Comparison of ENCODE assay signal across 16 cellular contexts in genomic region chr14:73896521-73896920, GRCh38. TPM values are rescaled to one million over a fixed set of nuclear protein-coding genes. Genes with fewer than 3 reads are reported as not detected.
DNase-seq lines count a peak whose midpoint lies in the region; ATAC-seq and TF ChIP-seq lines count a peak whose summit lies in the region.
"Had no signal": no experiment of that assay in that cellular context is flagged by ENCODE, and none has a peak within 500 bp of the region (broad histone marks: within the 10 kb centered on the region; RNA-seq: fewer than 3 reads in every experiment).

No MANE protein-coding gene starts in this region.

- peaks cover 34% of the 10 kb centered on the region for H3K36me3 ChIP-seq in IMR-90 (ENCODE audit: control insufficient read depth, insufficient read depth, low read length)

- intact Hi-C loops in activated CD4-positive, alpha-beta T cell treated with anti-CD3 and anti-CD28 coated beads for 36 hours (cut with DNase I, micrococcal nuclease): no loop called here
- intact Hi-C loops in IMR-90 (cut with micrococcal nuclease): no loop called here

- no peak overlapping the region for H3K23ac ChIP-seq in IMR-90 (ENCODE audit: low read depth, low read length)

- no peak overlapping the region for H2AK9ac ChIP-seq in IMR-90 (replicated peaks; ENCODE audit: low read depth, low read length, poor library complexity)

- no peak overlapping the region for H3K18ac ChIP-seq in IMR-90 (ENCODE audit: low read depth, low read length)

- no peak for ATAC-seq in activated CD4-positive, alpha-beta T cell treated with anti-CD3 and anti-CD28 coated beads for 36 hours
- ATAC-seq in IMR-90 (ENCODE audit: low read depth): peak; percentile 37
- no peak for ATAC-seq in natural killer cell treated with Interleukin-12 subunit alpha and Interleukin-12 subunit beta and Interleukin-15 and Interleukin-18, amount 100 ng/mL, for 72 hours
- ATAC-seq in GM18870 (IDR thresholded peaks at IDR 0.05; ENCODE audit: unreplicated experiment): no peak
- ATAC-seq in HG03439 (IDR thresholded peaks at IDR 0.05; ENCODE audit: unreplicated experiment): no peak
- ATAC-seq: left ventricle myocardium superior; stimulated activated memory B cell treated with anti-CD40 and anti-IgM and Interleukin-4, amounts not matched to agents 10 μg/mL and 1 μg/mL and 100 μg/mL, for 72 hours had no signal

- in situ Hi-C loops in IMR-90 (cut with MboI; ENCODE audit: low sequenced_read_pairs): no loop called here

- no peaks in the 10 kb centered on the region for H3K4me1 ChIP-seq in IMR-90 (ENCODE audit: control insufficient read depth, insufficient read depth, low read length)

- H3K4me2 ChIP-seq in IMR-90 (ENCODE audit: low read depth, low read length): no peak overlapping the region

- 0 out of 2 replicates have a peak overlapping the region, but pooled peaks have one; percentile 12 for H3K56ac ChIP-seq in IMR-90 (ENCODE audit: extremely low read depth, insufficient read depth, low read length)

- no peaks in the 10 kb centered on the region for H3K9me3 ChIP-seq in IMR-90 (ENCODE audit: control insufficient read depth, insufficient read depth, low read length)

- H2BK20ac ChIP-seq in IMR-90 (ENCODE audit: low read depth, low read length): no peak overlapping the region

- no peak overlapping the region for H3K9ac ChIP-seq in IMR-90 (ENCODE audit: low read depth, low read length)

- H4K5ac ChIP-seq in IMR-90 (ENCODE audit: low read depth, low read length): no peak overlapping the region

- no peak for DNase-seq in activated CD4-positive, alpha-beta T cell treated with anti-CD3 and anti-CD28 coated beads for 36 hours
- no peak for DNase-seq in activated CD4-positive, alpha-beta T cell treated with anti-CD3 and anti-CD28 coated beads for 4 hours
- DNase-seq in IMR-90 (peak; percentile 26), choroid plexus epithelial cell (ENCODE audit: low read depth) (peak; percentile 21), coronary artery (ENCODE audit: low spot score) (no peak)
- DNase-seq in natural killer cell treated with Interleukin-12 subunit alpha and Interleukin-12 subunit beta and Interleukin-15 and Interleukin-18, amount 100 ng/mL, for 72 hours (ENCODE audit: low spot score): no peak
- DNase-seq: 8988T; activated CD4-positive, alpha-beta T cell treated with anti-CD3 and anti-CD28 coated beads for 48 hours; effector memory CD4-positive, alpha-beta T cell; foreskin melanocyte; left ventricle myocardium superior; NCI-H2029; NCI-H524 treated with DMSO at 0.1 percent for 48 hours had no signal

- peaks cover 26 to 39% of the 10 kb centered on the region in 2 experiments for H3K79me1 ChIP-seq in IMR-90 (ENCODE audit: low read depth in 1 of 2, low read length in 2 of 2)

- no peak overlapping the region for H3K4me3 Mint-ChIP-seq in activated CD4-positive, alpha-beta T cell treated with anti-CD3 and anti-CD28 coated beads for 36 hours
- H3K4me3 Mint-ChIP-seq in natural killer cell treated with Interleukin-12 subunit alpha and Interleukin-12 subunit beta and Interleukin-15 and Interleukin-18, amount 100 ng/mL, for 72 hours: no peak overlapping the region
- H3K4me3 Mint-ChIP-seq: stimulated activated memory B cell treated with anti-CD40 and anti-IgM and Interleukin-4, amounts not matched to agents 10 μg/mL and 1 μg/mL and 100 μg/mL, for 72 hours had no signal

- H3K27me3 ChIP-seq in IMR-90 (ENCODE audit: control insufficient read depth, insufficient read depth, low read length): no peaks in the 10 kb centered on the region

- peaks cover 15% of the 10 kb centered on the region for H3K4me1 Mint-ChIP-seq in activated CD4-positive, alpha-beta T cell treated with anti-CD3 and anti-CD28 coated beads for 36 hours
- H3K4me1 Mint-ChIP-seq in natural killer cell treated with Interleukin-12 subunit alpha and Interleukin-12 subunit beta and Interleukin-15 and Interleukin-18, amount 100 ng/mL, for 72 hours (ENCODE audit: low read depth in 2 of 2): peaks cover 18 to 22% of the 10 kb centered on the region in 2 donors

- peak overlapping the region; percentile 36 for H2BK5ac ChIP-seq in IMR-90 (ENCODE audit: low read depth, low read length, poor library complexity, severe bottlenecking)

- TF ChIP-seq CTCF in IMR-90 (conservative IDR thresholded peaks at IDR 0.05; ENCODE audit: low read depth, low read length) (no peak), choroid plexus epithelial cell (conservative IDR thresholded peaks at IDR 0.05; ENCODE audit: low read depth, low read length) (no peak), coronary artery (IDR thresholded peaks at IDR 0.05) (no peak)

- BruUV-seq in IMR-90 (replicated peaks; lab: Mats Ljungman, UMichigan): no TSS peak

- H3K14ac ChIP-seq in IMR-90 (replicated peaks; ENCODE audit: low read depth, low read length): no peak overlapping the region

- POLR2A ChIA-PET in activated CD4-positive, alpha-beta T cell treated with anti-CD3 and anti-CD28 coated beads for 36 hours (lab: Charles Lee): interaction anchor here (0.6 to 1.4 kb wide), 2 partner anchors 10 to 112 kb away, joined by 3 read pairs; partner anchors contain the start of gene ZNF410
- POLR2A ChIA-PET in IMR-90 (lab: Charles Lee; ENCODE audit: unreplicated experiment): no interaction called here

- H2BK120ac ChIP-seq in IMR-90 (ENCODE audit: low read depth, low read length): no peak overlapping the region

- H2AFZ ChIP-seq in IMR-90 (replicated peaks; ENCODE audit: low read length, poor library complexity): no peak overlapping the region

- no peak overlapping the region for H4K8ac ChIP-seq in IMR-90 (ENCODE audit: low read depth in 2 of 2, low read length in 2 of 2)

- no peak overlapping the region for H4K91ac ChIP-seq in IMR-90 (ENCODE audit: insufficient read depth, low read depth, low read length)

- H3K4ac ChIP-seq in IMR-90 (ENCODE audit: low read depth, low read length): no peak overlapping the region

- peaks cover 45% of the 10 kb centered on the region for H3K36me3 Mint-ChIP-seq in activated CD4-positive, alpha-beta T cell treated with anti-CD3 and anti-CD28 coated beads for 36 hours (ENCODE audit: low read depth)
- peaks cover 25% of the 10 kb centered on the region for H3K36me3 Mint-ChIP-seq in natural killer cell treated with Interleukin-12 subunit alpha and Interleukin-12 subunit beta and Interleukin-15 and Interleukin-18, amount 100 ng/mL, for 72 hours

- CTCF ChIA-PET in activated CD4-positive, alpha-beta T cell treated with anti-CD3 and anti-CD28 coated beads for 36 hours (lab: Charles Lee): interaction anchor here (0.6 to 1.4 kb wide), 4 partner anchors 9 to 870 kb away, joined by 3 to 4 read pairs (median 3); no protein-coding TSS in a partner anchor
- CTCF ChIA-PET in IMR-90 (lab: Yijun Ruan, JAX): no interaction called here

- H3K4me3 ChIP-seq in IMR-90 (ENCODE audit: insufficient read depth, low read depth, low read length) (no peak overlapping the region), choroid plexus epithelial cell (ENCODE audit: low read depth, low read length) (no peak overlapping the region), coronary artery (no peak overlapping the region)

- dilution Hi-C loops in IMR-90 (cut with HindIII; ENCODE audit: low sequenced_read_pairs, unreplicated experiment): no loop called here

- TF ChIP-seq POLR2A in IMR-90 (IDR thresholded peaks at IDR 0.05; ENCODE audit: low read depth, low read length): no peak

- no peaks in the 10 kb centered on the region for H3K9me3 Mint-ChIP-seq in activated CD4-positive, alpha-beta T cell treated with anti-CD3 and anti-CD28 coated beads for 36 hours (ENCODE audit: low read depth)
- no peaks in the 10 kb centered on the region for H3K9me3 Mint-ChIP-seq in natural killer cell treated with Interleukin-12 subunit alpha and Interleukin-12 subunit beta and Interleukin-15 and Interleukin-18, amount 100 ng/mL, for 72 hours
- H3K9me3 Mint-ChIP-seq: stimulated activated memory B cell treated with anti-CD40 and anti-IgM and Interleukin-4, amounts not matched to agents 10 μg/mL and 1 μg/mL and 100 μg/mL, for 72 hours had no signal

- H3K27ac Mint-ChIP-seq in activated CD4-positive, alpha-beta T cell treated with anti-CD3 and anti-CD28 coated beads for 36 hours: peak overlapping the region; percentile 88
- peak overlapping the region; percentile 9 to 34 for H3K27ac Mint-ChIP-seq in natural killer cell treated with Interleukin-12 subunit alpha and Interleukin-12 subunit beta and Interleukin-15 and Interleukin-18, amount 100 ng/mL, for 72 hours
- H3K27ac Mint-ChIP-seq: stimulated activated memory B cell treated with anti-CD40 and anti-IgM and Interleukin-4, amounts not matched to agents 10 μg/mL and 1 μg/mL and 100 μg/mL, for 72 hours had no signal

- H3K9me1 ChIP-seq in IMR-90 (ENCODE audit: insufficient read depth, low read length): no peaks in the 10 kb centered on the region; the same call in 1 of the 2 replicates

- no peaks in the 10 kb centered on the region for H3K27me3 Mint-ChIP-seq in activated CD4-positive, alpha-beta T cell treated with anti-CD3 and anti-CD28 coated beads for 36 hours
- no peaks in the 10 kb centered on the region for H3K27me3 Mint-ChIP-seq in natural killer cell treated with Interleukin-12 subunit alpha and Interleukin-12 subunit beta and Interleukin-15 and Interleukin-18, amount 100 ng/mL, for 72 hours
- H3K27me3 Mint-ChIP-seq: stimulated activated memory B cell treated with anti-CD40 and anti-IgM and Interleukin-4, amounts not matched to agents 10 μg/mL and 1 μg/mL and 100 μg/mL, for 72 hours had no signal

- H2AK5ac ChIP-seq in IMR-90 (ENCODE audit: low read depth, low read length): no peak overlapping the region

- H4K20me1 ChIP-seq in IMR-90 (ENCODE audit: insufficient read depth, low read length): peaks cover 10% of the 10 kb centered on the region; the same call in 1 of the 2 replicates

- H2BK15ac ChIP-seq in IMR-90 (ENCODE audit: low read depth, low read length): no peak overlapping the region

- H3K27ac ChIP-seq in IMR-90 (ENCODE audit: insufficient read depth, low read length): no peak overlapping the region
- no peak overlapping the region for H3K27ac ChIP-seq in coronary artery

- TF ChIP-seq RAD21 in IMR-90 (IDR thresholded peaks at IDR 0.05; ENCODE audit: low read length): no peak

- no CpG with 5 or more reads among the region's 1 CpG for WGBS in IMR-90 (ENCODE audit: extremely low coverage in 2 of 2, insufficient read length in 1 of 2), 2 experiments

RNA-seq across cellular contexts. Expression of gene ZNF410, which starts 9.9 kb away (rescaled TPM):
- 10 to 100 TPM; 58.6 to 66.2 TPM for total RNA-seq in activated CD4-positive, alpha-beta T cell treated with anti-CD3 and anti-CD28 coated beads for 36 hours
- total RNA-seq in IMR-90 (2012; rRNA removed): 73.9 and 89.1 TPM in 2 replicates
- 22.3 and 27.9 TPM in 2 replicates for polyA plus RNA-seq in IMR-90 (2012; rRNA removed)
- 8.7 and 13.6 TPM in 2 replicates for polyA plus RNA-seq in IMR-90 (2012; cell fraction: cytosol; rRNA removed)
- 10.1 and 55.1 TPM in 2 replicates for polyA plus RNA-seq in IMR-90 (2012; cell fraction: nucleus; rRNA removed; ENCODE audit: low replicate concordance)
- total RNA-seq in natural killer cell treated with Interleukin-12 subunit alpha and Interleukin-12 subunit beta and Interleukin-15 and Interleukin-18, amount 100 ng/mL, for 72 hours: 10 to 100 TPM; 71.6 to 74.1 TPM

RNA-seq across cellular contexts. Expression of gene PTGR2, which starts 44.9 kb away (rescaled TPM):
- 10 to 100 TPM; 12.6 to 14.3 TPM for total RNA-seq in activated CD4-positive, alpha-beta T cell treated with anti-CD3 and anti-CD28 coated beads for 36 hours
- 1.3 and 2.8 TPM in 2 replicates for total RNA-seq in IMR-90 (2012; rRNA removed)
- polyA plus RNA-seq in IMR-90 (2012; rRNA removed): 2.0 and 3.2 TPM in 2 replicates
- polyA plus RNA-seq in IMR-90 (2012; cell fraction: cytosol; rRNA removed): 0.48 and 0.99 TPM in 2 replicates
- polyA plus RNA-seq in IMR-90 (2012; cell fraction: nucleus; rRNA removed; ENCODE audit: low replicate concordance): 1.1 and 6.0 TPM in 2 replicates
- total RNA-seq in natural killer cell treated with Interleukin-12 subunit alpha and Interleukin-12 subunit beta and Interleukin-15 and Interleukin-18, amount 100 ng/mL, for 72 hours: 1 to 10 TPM; 2.8 to 4.6 TPM

RNA-seq across cellular contexts. Expression of gene FAM161B, which starts 53.4 kb away (rescaled TPM):
- total RNA-seq in activated CD4-positive, alpha-beta T cell treated with anti-CD3 and anti-CD28 coated beads for 36 hours: 1 to 10 TPM; 1.2 to 1.4 TPM
- total RNA-seq in IMR-90 (2012; rRNA removed): 2.5 and 2.8 TPM in 2 replicates
- polyA plus RNA-seq in IMR-90 (2012; rRNA removed): 1.8 and 1.9 TPM in 2 replicates
- 0.73 and 1.0 TPM in 2 replicates for polyA plus RNA-seq in IMR-90 (2012; cell fraction: cytosol; rRNA removed)
- polyA plus RNA-seq in IMR-90 (2012; cell fraction: nucleus; rRNA removed; ENCODE audit: low replicate concordance): 0.82 and 1.2 TPM in 2 replicates
- 1 to 10 TPM; 2.7 to 3.8 TPM for total RNA-seq in natural killer cell treated with Interleukin-12 subunit alpha and Interleukin-12 subunit beta and Interleukin-15 and Interleukin-18, amount 100 ng/mL, for 72 hours

RNA-seq across cellular contexts. Expression of gene COQ6, which starts 53.6 kb away (rescaled TPM):
- total RNA-seq in activated CD4-positive, alpha-beta T cell treated with anti-CD3 and anti-CD28 coated beads for 36 hours: 10 to 100 TPM; 14.1 to 17.0 TPM
- 16.1 and 21.0 TPM in 2 replicates for total RNA-seq in IMR-90 (2012; rRNA removed)
- polyA plus RNA-seq in IMR-90 (2012; rRNA removed): 25.7 and 28.6 TPM in 2 replicates
- 23.9 and 26.4 TPM in 2 replicates for polyA plus RNA-seq in IMR-90 (2012; cell fraction: cytosol; rRNA removed)
- polyA plus RNA-seq in IMR-90 (2012; cell fraction: nucleus; rRNA removed; ENCODE audit: low replicate concordance): 61.0 and 73.9 TPM in 2 replicates
- total RNA-seq in natural killer cell treated with Interleukin-12 subunit alpha and Interleukin-12 subunit beta and Interleukin-15 and Interleukin-18, amount 100 ng/mL, for 72 hours: 10 to 100 TPM; 20.0 to 23.5 TPM

Comparison
In these comparisons a context has a peak if more than half of its experiments do, and no peak if none do; other contexts are left out.
1. DNase-seq: peak in IMR-90 (single experiment) and choroid plexus epithelial cell (single experiment); none in activated CD4-positive, alpha-beta T cell treated with anti-CD3 and anti-CD28 coated beads for 36 hours (single experiment), activated CD4-positive, alpha-beta T cell treated with anti-CD3 and anti-CD28 coated beads for 4 hours (0 of 2), natural killer cell treated with Interleukin-12 subunit alpha and Interleukin-12 subunit beta and Interleukin-15 and Interleukin-18, amount 100 ng/mL, for 72 hours (single experiment) and coronary artery (single experiment).